Comparison of ENCODE assay signal across 8 cellular contexts in the genomic region with DNA sequence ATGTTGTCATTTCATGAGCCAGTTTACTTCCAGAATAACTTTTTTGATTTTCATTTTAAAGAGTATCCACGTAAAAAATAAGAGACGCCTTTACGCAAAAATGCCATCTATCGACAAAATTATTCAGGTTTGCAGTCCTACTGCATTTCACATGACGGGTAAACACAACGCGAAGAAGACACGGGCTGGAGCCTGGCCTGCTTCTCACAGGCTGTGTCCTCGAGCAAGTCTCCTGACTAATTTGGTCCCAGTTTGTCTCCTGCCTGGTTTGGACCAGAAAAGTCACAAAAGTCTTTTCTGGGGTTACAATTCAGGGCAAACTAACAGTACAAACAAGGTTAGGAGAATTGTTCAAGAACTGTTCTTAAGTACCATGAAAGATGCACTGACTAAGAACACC. TPM values are rescaled to one million over a fixed set of nuclear protein-coding genes. Genes with fewer than 3 reads are reported as not detected.
DNase-seq lines count a peak whose midpoint lies in the region; ATAC-seq and TF ChIP-seq lines count a peak whose summit lies in the region.

No MANE protein-coding gene starts in this region.

- H3K4me1 Mint-ChIP-seq in activated T-helper 17 cell treated with anti-CD3 and anti-CD28 coated beads, Interleukin-2, amount 50 U/mL, for 72 hours, result peaks cover 42% of the 10 kb centered on the region

- H3K14ac ChIP-seq in mesenchymal stem cell (ENCODE audit: low read length in 2 of 2), result no peak overlapping the region

- H2BK5ac ChIP-seq in mesenchymal stem cell (ENCODE audit: low read depth, low read length, poor library complexity, severe bottlenecking), result no peak overlapping the region

- TF ChIP-seq POLR2A in upper lobe of left lung (IDR thresholded peaks at IDR 0.05), result no peak

- no peak overlapping the region for H4K8ac ChIP-seq in mesenchymal stem cell (ENCODE audit: low read length)

- ATAC-seq in left ventricle myocardium superior (no peak), upper lobe of left lung (ENCODE audit: low FRiP score in 2 of 2) (no peak), HG02885 (IDR thresholded peaks at IDR 0.05; ENCODE audit: poor library complexity, unreplicated experiment) (no peak), GM18517 (IDR thresholded peaks at IDR 0.05; ENCODE audit: unreplicated experiment) (no peak)
- ATAC-seq in activated T-helper 17 cell treated with anti-CD3 and anti-CD28 coated beads, Interleukin-2, amount 50 U/mL, for 72 hours (replicated peaks), result peak; percentile 3

- no peaks in the 10 kb centered on the region for H3K27me3 ChIP-seq in cardiac muscle cell
- no peaks in the 10 kb centered on the region for H3K27me3 ChIP-seq in mesenchymal stem cell (ENCODE audit: control insufficient read depth in 1 of 2, insufficient read depth in 1 of 2, low read length in 2 of 2)
- no peaks in the 10 kb centered on the region for H3K27me3 ChIP-seq in upper lobe of left lung

- H3K9me3 ChIP-seq in cardiac muscle cell (ENCODE audit: low read depth), result no peaks in the 10 kb centered on the region
- H3K9me3 ChIP-seq in mesenchymal stem cell (ENCODE audit: control insufficient read depth, low read length), result no peaks in the 10 kb centered on the region
- H3K9me3 ChIP-seq in upper lobe of left lung, result no peaks in the 10 kb centered on the region

- no peak overlapping the region for H2AK5ac ChIP-seq in mesenchymal stem cell (ENCODE audit: low read length, severe bottlenecking)

- H3K18ac ChIP-seq in mesenchymal stem cell (ENCODE audit: low read depth in 1 of 2, low read length in 2 of 2), result no peak overlapping the region

- H2AFZ ChIP-seq in mesenchymal stem cell (ENCODE audit: low read depth, low read length), result no peak overlapping the region

- no peak overlapping the region for H3K4ac ChIP-seq in mesenchymal stem cell (ENCODE audit: low read depth in 1 of 2, low read length in 2 of 2)

- H3K4me3 ChIP-seq in cardiac muscle cell (no peak overlapping the region), mesenchymal stem cell (ENCODE audit: insufficient read depth in 1 of 2, low read depth in 1 of 2, low read length in 2 of 2) (no peak overlapping the region), upper lobe of left lung (no peak overlapping the region)

- H2BK120ac ChIP-seq in mesenchymal stem cell (ENCODE audit: low read depth, low read length), result no peak overlapping the region

- WGBS in mesenchymal stem cell, result 70% methylated on average over 9 of the region's 9 CpGs
- WGBS in upper lobe of left lung, 2 donors, result 81 to 88% methylated on average over 9 of the region's 9 CpGs

- no peak overlapping the region for H3K23ac ChIP-seq in mesenchymal stem cell (ENCODE audit: low read length in 2 of 2)

- intact Hi-C loops in left ventricle myocardium superior (cut with micrococcal nuclease), result no loop called here

- H2BK15ac ChIP-seq in mesenchymal stem cell (ENCODE audit: low read depth, poor library complexity, severe bottlenecking), result no peak overlapping the region

- peak overlapping the region; percentile 81 for H3K4me3 Mint-ChIP-seq in activated T-helper 17 cell treated with anti-CD3 and anti-CD28 coated beads, Interleukin-2, amount 50 U/mL, for 72 hours

- TF ChIP-seq EP300 in upper lobe of left lung (IDR thresholded peaks at IDR 0.05), result no peak

- H3K27ac ChIP-seq in cardiac muscle cell (peak overlapping the region; percentile 30), mesenchymal stem cell (ENCODE audit: low read length, poor library complexity, severe bottlenecking) (no peak overlapping the region), upper lobe of left lung (peak overlapping the region; percentile 65 to 76 (median 74))

- H3K9me3 Mint-ChIP-seq in activated T-helper 17 cell treated with anti-CD3 and anti-CD28 coated beads, Interleukin-2, amount 50 U/mL, for 72 hours, result no peaks in the 10 kb centered on the region

- no peak for TF ChIP-seq CTCF in cardiac muscle cell (IDR thresholded peaks at IDR 0.05; ENCODE audit: low read depth, low read length)
- TF ChIP-seq CTCF in upper lobe of left lung (IDR thresholded peaks at IDR 0.05), result no peak

- DNase-seq in cardiac muscle cell (ENCODE audit: low read depth in 1 of 2, low spot score in 1 of 2) (no peak), left ventricle myocardium superior (no peak), mesenchymal stem cell (no peak), upper lobe of left lung (no peak), kidney tubule cell (ENCODE audit: low spot score) (no peak)

- H3K27ac Mint-ChIP-seq in activated T-helper 17 cell treated with anti-CD3 and anti-CD28 coated beads, Interleukin-2, amount 50 U/mL, for 72 hours, result peak overlapping the region; percentile 99

- H3K9ac ChIP-seq in mesenchymal stem cell (ENCODE audit: low read length), result peak overlapping the region; percentile 78

- no peaks in the 10 kb centered on the region for H3K79me1 ChIP-seq in mesenchymal stem cell (replicated peaks; ENCODE audit: low read length, poor library complexity, severe bottlenecking)

- H3K36me3 ChIP-seq in cardiac muscle cell, result no peaks in the 10 kb centered on the region
- no peaks in the 10 kb centered on the region for H3K36me3 ChIP-seq in mesenchymal stem cell (ENCODE audit: control insufficient read depth in 1 of 2, insufficient read depth in 2 of 2, low read depth in 1 of 2, low read length in 2 of 2)
- H3K36me3 ChIP-seq in upper lobe of left lung, result no peaks in the 10 kb centered on the region

- H2BK12ac ChIP-seq in mesenchymal stem cell (ENCODE audit: low read length in 2 of 2), result no peak overlapping the region

- H3K36me3 Mint-ChIP-seq in activated T-helper 17 cell treated with anti-CD3 and anti-CD28 coated beads, Interleukin-2, amount 50 U/mL, for 72 hours (ENCODE audit: low read depth), result peaks cover 51% of the 10 kb centered on the region

- no peak overlapping the region for H4K91ac ChIP-seq in mesenchymal stem cell (ENCODE audit: low read length)

- H3K4me1 ChIP-seq in cardiac muscle cell (ENCODE audit: low read depth), result peaks cover 40% of the 10 kb centered on the region
- peaks cover 29% of the 10 kb centered on the region for H3K4me1 ChIP-seq in mesenchymal stem cell (ENCODE audit: control insufficient read depth, insufficient read depth, low read depth, low read length)
- H3K4me1 ChIP-seq in upper lobe of left lung, result peaks cover 37 to 72% (median 58%) of the 10 kb centered on the region in 4 donors

- H3K27me3 Mint-ChIP-seq in activated T-helper 17 cell treated with anti-CD3 and anti-CD28 coated beads, Interleukin-2, amount 50 U/mL, for 72 hours, result no peaks in the 10 kb centered on the region

- H3K4me2 ChIP-seq in mesenchymal stem cell (ENCODE audit: low read length, poor library complexity, severe bottlenecking), result no peak overlapping the region

RNA-seq across cellular contexts. Expression of a gene that starts 51.7 kb away (rescaled TPM):
- total RNA-seq in cardiac muscle cell, result 28.0 and 30.3 TPM in 2 replicates
- polyA plus RNA-seq in cardiac muscle cell, result 33.4 and 36.0 TPM in 2 replicates
- total RNA-seq in left ventricle myocardium superior, result 11.7 TPM
- 100 to 1,000 TPM in 1 of 2 donors, 10 to 100 TPM in 1; 47.4 to 114 TPM for total RNA-seq in activated T-helper 17 cell treated with anti-CD3 and anti-CD28 coated beads, Interleukin-2, amount 50 U/mL, for 72 hours
- 30.7 TPM for polyA plus RNA-seq in mesenchymal stem cell (2013, experiment 1 of 2)
- 32.2 TPM for polyA plus RNA-seq in mesenchymal stem cell (2013, experiment 2 of 2)
- 10 to 100 TPM; 12.4 to 38.3 (median 23.7) TPM for total RNA-seq in upper lobe of left lung
